In genomic region chr2:196128749-196129148, GRCh38 we compare ENCODE assay signal across 23 cellular contexts.
"Had no signal": no experiment of that assay in that cellular context is flagged by ENCODE, and none has a peak within 500 bp of the region (broad histone marks: within the 10 kb centered on the region; RNA-seq: fewer than 3 reads in every experiment).

No MANE protein-coding gene starts in this region.

- H3K27ac ChIP-seq: left ventricle myocardium inferior, ovary, right atrium auricular region, right lobe of liver, tibial nerve, vagina had no signal

- H3K36me3 ChIP-seq: ovary, right atrium auricular region, right lobe of liver, vagina had no signal

- H3K4me1 Mint-ChIP-seq: stimulated activated memory B cell treated with anti-CD40 and anti-IgM and Interleukin-4, amounts not matched to agents 10 μg/mL and 1 μg/mL and 100 μg/mL, for 72 hours had no signal

- ATAC-seq: mucosa of descending colon; naive thymus-derived CD4-positive, alpha-beta T cell; natural killer cell treated with Interleukin-12 subunit alpha and Interleukin-12 subunit beta and Interleukin-15 and Interleukin-18, amount 100 ng/mL, for 72 hours; right lobe of liver; stimulated activated memory B cell treated with anti-CD40 and anti-IgM and Interleukin-4, amounts not matched to agents 10 μg/mL and 1 μg/mL and 100 μg/mL, for 72 hours; stimulated activated naive CD8-positive, alpha-beta T cell treated with anti-CD3 and anti-CD28 coated beads, Interleukin-15, amount 100 ng/mL, for 72 hours had no signal

- H3K4me2 ChIP-seq: smooth muscle cell had no signal

- H3K27me3 ChIP-seq: ovary, right atrium auricular region, right lobe of liver, tibial nerve, vagina had no signal

- DNase-seq: islet precursor cell; left ventricle myocardium inferior; midbrain; mucosa of descending colon; naive thymus-derived CD4-positive, alpha-beta T cell; ovary; right lobe of liver; stimulated activated CD4-positive, alpha-beta T cell treated with anti-CD3 and anti-CD28 coated beads, Interleukin-1b, Interleukin-23, amount 100 ng/mL, for 48 hours; stimulated activated CD4-positive, alpha-beta T cell treated with anti-CD3 and anti-CD28 coated beads, Interleukin-2, amount 100 ng/mL, for 48 hours; stimulated activated CD4-positive, alpha-beta T cell treated with anti-CD3 and anti-CD28 coated beads, Interleukin-4, amount 100 ng/mL, for 4 hours; stimulated activated CD8-positive, alpha-beta memory T cell treated with anti-CD3 and anti-CD28 coated beads, Interleukin-4, amount 100 ng/mL, for 48 hours; stimulated activated naive CD4-positive, alpha-beta T cell treated with Interleukin-2 at 50 U/mL for 16 hours; stimulated activated naive CD8-positive, alpha-beta T cell treated with anti-CD3 and anti-CD28 coated beads, Interleukin-15, amount 100 ng/mL, for 72 hours; substantia nigra had no signal

- H3K4me3 Mint-ChIP-seq: naive thymus-derived CD4-positive, alpha-beta T cell; natural killer cell treated with Interleukin-12 subunit alpha and Interleukin-12 subunit beta and Interleukin-15 and Interleukin-18, amount 100 ng/mL, for 72 hours; stimulated activated memory B cell treated with anti-CD40 and anti-IgM and Interleukin-4, amounts not matched to agents 10 μg/mL and 1 μg/mL and 100 μg/mL, for 72 hours; stimulated activated naive CD8-positive, alpha-beta T cell treated with anti-CD3 and anti-CD28 coated beads, Interleukin-15, amount 100 ng/mL, for 72 hours; type B pancreatic cell had no signal

- H3K27me3 Mint-ChIP-seq: naive thymus-derived CD4-positive, alpha-beta T cell; natural killer cell treated with Interleukin-12 subunit alpha and Interleukin-12 subunit beta and Interleukin-15 and Interleukin-18, amount 100 ng/mL, for 72 hours; progenitor cell of endocrine pancreas; stimulated activated memory B cell treated with anti-CD40 and anti-IgM and Interleukin-4, amounts not matched to agents 10 μg/mL and 1 μg/mL and 100 μg/mL, for 72 hours; stimulated activated naive CD8-positive, alpha-beta T cell treated with anti-CD3 and anti-CD28 coated beads, Interleukin-15, amount 100 ng/mL, for 72 hours; type B pancreatic cell had no signal

- H3K4me1 ChIP-seq: right lobe of liver, tibial nerve, vagina had no signal

- H3K4me3 ChIP-seq: left ventricle myocardium inferior, lung, mucosa of descending colon, ovary, right atrium auricular region, right lobe of liver, smooth muscle cell, tibial nerve, vagina had no signal

- H3K27ac Mint-ChIP-seq: naive thymus-derived CD4-positive, alpha-beta T cell; natural killer cell treated with Interleukin-12 subunit alpha and Interleukin-12 subunit beta and Interleukin-15 and Interleukin-18, amount 100 ng/mL, for 72 hours; progenitor cell of endocrine pancreas; stimulated activated memory B cell treated with anti-CD40 and anti-IgM and Interleukin-4, amounts not matched to agents 10 μg/mL and 1 μg/mL and 100 μg/mL, for 72 hours; type B pancreatic cell had no signal
